26 cellular contexts compared by ENCODE assay signal in the genomic region with DNA sequence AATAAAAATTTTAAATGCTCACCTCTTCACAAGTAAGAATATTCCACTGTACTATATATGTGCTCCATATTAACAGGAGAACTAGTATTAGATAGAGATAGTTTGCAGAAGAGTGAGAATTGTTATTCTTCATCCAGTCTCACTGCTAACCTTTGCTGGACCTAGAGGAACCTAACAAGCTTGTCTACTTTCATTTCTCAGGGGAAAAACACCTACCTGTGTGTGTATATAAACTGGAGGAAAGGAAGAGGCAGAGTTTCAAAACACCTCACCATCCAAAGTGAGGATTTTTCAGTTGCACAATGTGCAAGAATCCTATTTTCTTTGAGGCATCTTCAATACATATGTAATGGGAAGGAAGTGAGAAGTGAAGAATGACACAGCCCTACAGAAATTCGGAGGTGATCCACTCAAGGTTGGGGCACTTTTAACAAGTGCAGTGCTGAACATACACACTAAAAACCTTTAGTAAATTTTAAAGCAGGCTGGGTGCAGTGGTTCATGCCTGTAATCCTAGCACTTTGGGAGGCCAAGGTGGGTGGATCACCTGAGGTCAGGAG. TPM values are rescaled to one million over a fixed set of nuclear protein-coding genes. Genes with fewer than 3 reads are reported as not detected.
DNase-seq lines count a peak whose midpoint lies in the region; ATAC-seq and TF ChIP-seq lines count a peak whose summit lies in the region.
"Had no signal": no experiment of that assay in that cellular context is flagged by ENCODE, and none has a peak within 500 bp of the region (broad histone marks: within the 10 kb centered on the region; RNA-seq: fewer than 3 reads in every experiment).

No MANE protein-coding gene starts in this region.

- peak overlapping the region; percentile 19 for H3K27ac Mint-ChIP-seq in activated T-cell treated with anti-CD3 and anti-CD28 coated beads, Interleukin-2, amount 50 U/mL, for 24 hours
- peak overlapping the region; percentile 87 for H3K27ac Mint-ChIP-seq in activated T-helper 1 cell treated with anti-CD3 and anti-CD28 coated beads, Interleukin-12 subunit alpha, Interleukin-12 subunit beta, Interleukin-2, Interleukin-4 antibody, amounts not matched to agents 30 ng/mL and 10 ng/mL and 1 ng/mL, durations not matched to agents 14 hours and 24 hours and 36 hours
- H3K27ac Mint-ChIP-seq in natural killer cell, result peak overlapping the region; percentile 68 to 100
- H3K27ac Mint-ChIP-seq: GM23338, naive B cell had no signal

- no peak for TF ChIP-seq CTCF in natural killer cell (IDR thresholded peaks at IDR 0.05)

- ATAC-seq in GM18867 (IDR thresholded peaks at IDR 0.05; ENCODE audit: unreplicated experiment) (peak; percentile 60), natural killer cell (no peak), GM21576 (IDR thresholded peaks at IDR 0.05; ENCODE audit: unreplicated experiment) (no peak), GM18519 (IDR thresholded peaks at IDR 0.05; ENCODE audit: low FRiP score, unreplicated experiment) (no peak)
- ATAC-seq: gastrocnemius medialis, GM23338, lower lobe of right lung, Right ventricle myocardium inferior, sciatic nerve had no signal

- no peaks in the 10 kb centered on the region for H3K36me3 Mint-ChIP-seq in activated T-cell treated with anti-CD3 and anti-CD28 coated beads, Interleukin-2, amount 50 U/mL, for 24 hours (ENCODE audit: low read depth)
- H3K36me3 Mint-ChIP-seq in activated T-helper 1 cell treated with anti-CD3 and anti-CD28 coated beads, Interleukin-12 subunit alpha, Interleukin-12 subunit beta, Interleukin-2, Interleukin-4 antibody, amounts not matched to agents 30 ng/mL and 10 ng/mL and 1 ng/mL, durations not matched to agents 14 hours and 24 hours and 36 hours (ENCODE audit: low read depth), result peaks cover 48% of the 10 kb centered on the region
- peaks cover 17% of the 10 kb centered on the region for H3K36me3 Mint-ChIP-seq in natural killer cell
- H3K36me3 Mint-ChIP-seq: naive B cell had no signal

- H3K27me3 Mint-ChIP-seq in activated T-cell treated with anti-CD3 and anti-CD28 coated beads, Interleukin-2, amount 50 U/mL, for 24 hours, result no peaks in the 10 kb centered on the region
- H3K27me3 Mint-ChIP-seq in activated T-helper 1 cell treated with anti-CD3 and anti-CD28 coated beads, Interleukin-12 subunit alpha, Interleukin-12 subunit beta, Interleukin-2, Interleukin-4 antibody, amounts not matched to agents 30 ng/mL and 10 ng/mL and 1 ng/mL, durations not matched to agents 14 hours and 24 hours and 36 hours (ENCODE audit: insufficient read depth), result no peaks in the 10 kb centered on the region
- no peaks in the 10 kb centered on the region for H3K27me3 Mint-ChIP-seq in natural killer cell (ENCODE audit: low read depth in 2 of 2)
- H3K27me3 Mint-ChIP-seq: naive B cell had no signal

- no peak for DNase-seq in activated T-cell treated with anti-CD3 and anti-CD28 coated beads, Interleukin-2, amount 50 U/mL, for 24 hours
- no peak for DNase-seq in activated T-cell treated with anti-CD3 and anti-CD28 coated beads, Interleukin-2, amount 50 U/mL, for 48 hours
- no peak for DNase-seq in activated T-helper 1 cell treated with anti-CD3 and anti-CD28 coated beads, Interleukin-12 subunit alpha, Interleukin-12 subunit beta, Interleukin-2, Interleukin-4 antibody, amounts not matched to agents 30 ng/mL and 10 ng/mL and 1 ng/mL, durations not matched to agents 14 hours and 24 hours and 36 hours (ENCODE audit: low spot score)
- DNase-seq in natural killer cell (no peak), SHP77 (lab: John Stamatoyannopoulos, UW) (no peak)
- DNase-seq: activated CD4-positive, alpha-beta T cell treated with anti-CD3 and anti-CD28 coated beads, Interleukin-2, amount 50 U/mL, for 1 hour; activated CD8-positive, alpha-beta memory T cell treated with anti-CD3 and anti-CD28 coated beads, Interleukin-2, amount 50 U/mL, for 4 hours; activated gamma-delta T cell; amygdala; gastrocnemius medialis; lower lobe of right lung; midbrain; naive B cell; NCI-H146; NCI-H226; occipital lobe; stimulated activated CD4-positive, alpha-beta T cell treated with anti-CD3 and anti-CD28 coated beads, Interleukin-4, amount 100 ng/mL, for 1 hour; T-helper 9 cell; transverse colon; WERI-Rb-1 had no signal

- no peaks in the 10 kb centered on the region for H3K9me3 Mint-ChIP-seq in activated T-cell treated with anti-CD3 and anti-CD28 coated beads, Interleukin-2, amount 50 U/mL, for 24 hours
- peaks cover 3% of the 10 kb centered on the region for H3K9me3 Mint-ChIP-seq in activated T-helper 1 cell treated with anti-CD3 and anti-CD28 coated beads, Interleukin-12 subunit alpha, Interleukin-12 subunit beta, Interleukin-2, Interleukin-4 antibody, amounts not matched to agents 30 ng/mL and 10 ng/mL and 1 ng/mL, durations not matched to agents 14 hours and 24 hours and 36 hours
- no peaks in the 10 kb centered on the region for H3K9me3 Mint-ChIP-seq in natural killer cell
- H3K9me3 Mint-ChIP-seq: GM23338, naive B cell had no signal

- intact Hi-C loops in activated T-helper 1 cell treated with anti-CD3 and anti-CD28 coated beads, Interleukin-12 subunit alpha, Interleukin-12 subunit beta, Interleukin-2, Interleukin-4 antibody, amounts not matched to agents 30 ng/mL and 10 ng/mL and 1 ng/mL, durations not matched to agents 14 hours and 24 hours and 36 hours (cut with micrococcal nuclease), result loop anchor here (1.0 to 10.0 kb wide), 4 partner anchors 10 to 1276 kb away; partner anchors contain the start of gene TMEM135
- intact Hi-C loops in natural killer cell (cut with micrococcal nuclease), result no loop called here

- peaks cover 83% of the 10 kb centered on the region for H3K4me1 Mint-ChIP-seq in activated T-cell treated with anti-CD3 and anti-CD28 coated beads, Interleukin-2, amount 50 U/mL, for 24 hours (ENCODE audit: low read depth)
- H3K4me1 Mint-ChIP-seq in activated T-helper 1 cell treated with anti-CD3 and anti-CD28 coated beads, Interleukin-12 subunit alpha, Interleukin-12 subunit beta, Interleukin-2, Interleukin-4 antibody, amounts not matched to agents 30 ng/mL and 10 ng/mL and 1 ng/mL, durations not matched to agents 14 hours and 24 hours and 36 hours (ENCODE audit: low read depth), result peaks cover 90% of the 10 kb centered on the region
- H3K4me1 Mint-ChIP-seq in natural killer cell, result peaks cover 77 to 79% of the 10 kb centered on the region in 2 donors
- H3K4me1 Mint-ChIP-seq: naive B cell had no signal

- no peak overlapping the region for H3K4me3 Mint-ChIP-seq in activated T-cell treated with anti-CD3 and anti-CD28 coated beads, Interleukin-2, amount 50 U/mL, for 24 hours
- no peak overlapping the region for H3K4me3 Mint-ChIP-seq in activated T-helper 1 cell treated with anti-CD3 and anti-CD28 coated beads, Interleukin-12 subunit alpha, Interleukin-12 subunit beta, Interleukin-2, Interleukin-4 antibody, amounts not matched to agents 30 ng/mL and 10 ng/mL and 1 ng/mL, durations not matched to agents 14 hours and 24 hours and 36 hours
- H3K4me3 Mint-ChIP-seq in natural killer cell, result peak overlapping the region; percentile 76
- H3K4me3 Mint-ChIP-seq: GM23338, naive B cell had no signal

RNA-seq across cellular contexts. Expression of gene SYTL2, which starts 52.4 kb away (rescaled TPM):
- total RNA-seq in activated T-helper 1 cell treated with anti-CD3 and anti-CD28 coated beads, Interleukin-12 subunit alpha, Interleukin-12 subunit beta, Interleukin-2, Interleukin-4 antibody, amounts not matched to agents 30 ng/mL and 10 ng/mL and 1 ng/mL, durations not matched to agents 14 hours and 24 hours and 36 hours, result 37.1 and 38.7 TPM in 2 replicates
- total RNA-seq in natural killer cell, result 100 to 1,000 TPM; 116 to 237 (median 143) TPM

Comparison
In these comparisons a context has a peak if more than half of its experiments do, and no peak if none do; other contexts are left out.
1. H3K27ac Mint-ChIP-seq: peak in every context shown above with its lines; median percentile 87 in activated T-helper 1 cell treated with anti-CD3 and anti-CD28 coated beads, Interleukin-12 subunit alpha, Interleukin-12 subunit beta, Interleukin-2, Interleukin-4 antibody, amounts not matched to agents 30 ng/mL and 10 ng/mL and 1 ng/mL, durations not matched to agents 14 hours and 24 hours and 36 hours; 84 in natural killer cell; 19 in activated T-cell treated with anti-CD3 and anti-CD28 coated beads, Interleukin-2, amount 50 U/mL, for 24 hours.